In genomic region chr22:28674121-28674563, GRCh38 we compare ENCODE assay signal across 7 cellular contexts. TPM values are rescaled to one million over a fixed set of nuclear protein-coding genes. Genes with fewer than 3 reads are reported as not detected.
DNase-seq lines count a peak whose midpoint lies in the region; ATAC-seq and TF ChIP-seq lines count a peak whose summit lies in the region.

No MANE protein-coding gene starts in this region.

- WGBS in sigmoid colon, 2 donors: 48 to 80% methylated on average over 3 of the region's 3 CpGs

- no peak overlapping the region for H3K4me3 ChIP-seq in sigmoid colon

- peaks cover 0 to 9% (median 4%) of the 10 kb centered on the region in 4 donors for H3K4me1 ChIP-seq in sigmoid colon

- H3K36me3 ChIP-seq in sigmoid colon: no peaks in the 10 kb centered on the region

- H3K27me3 ChIP-seq in sigmoid colon: no peaks in the 10 kb centered on the region

- no peaks in the 10 kb centered on the region for H3K9me3 ChIP-seq in sigmoid colon

- H3K27me3 Mint-ChIP-seq in activated CD4-positive, alpha-beta memory T cell treated with anti-CD3 and anti-CD28 coated beads, Interleukin-2, amount 10 ng/mL, durations not matched to agents 7 days and 5 days: peaks cover 69% of the 10 kb centered on the region
- peaks cover 31 to 43% of the 10 kb centered on the region in 2 donors for H3K27me3 Mint-ChIP-seq in natural killer cell treated with Interleukin-12 subunit alpha and Interleukin-12 subunit beta and Interleukin-15 and Interleukin-18, amount 100 ng/mL, for 72 hours

- H3K4me1 Mint-ChIP-seq in activated CD4-positive, alpha-beta memory T cell treated with anti-CD3 and anti-CD28 coated beads, Interleukin-2, amount 10 ng/mL, durations not matched to agents 7 days and 5 days: peaks cover 32% of the 10 kb centered on the region
- H3K4me1 Mint-ChIP-seq in natural killer cell treated with Interleukin-12 subunit alpha and Interleukin-12 subunit beta and Interleukin-15 and Interleukin-18, amount 100 ng/mL, for 72 hours (ENCODE audit: low read depth in 2 of 2): peaks cover 34% of the 10 kb centered on the region in 2 donors

- peak overlapping the region; percentile 77 for H3K4me3 Mint-ChIP-seq in activated CD4-positive, alpha-beta memory T cell treated with anti-CD3 and anti-CD28 coated beads, Interleukin-2, amount 10 ng/mL, durations not matched to agents 7 days and 5 days
- H3K4me3 Mint-ChIP-seq in natural killer cell treated with Interleukin-12 subunit alpha and Interleukin-12 subunit beta and Interleukin-15 and Interleukin-18, amount 100 ng/mL, for 72 hours: peak overlapping the region; percentile 66

- DNase-seq in GM13977 (ENCODE audit: low spot score): peak; percentile 61
- DNase-seq in KG1 (lab: John Stamatoyannopoulos, UW): peak; percentile 34
- peak; percentile 45 for DNase-seq in activated CD4-positive, alpha-beta memory T cell treated with anti-CD3 and anti-CD28 coated beads, Interleukin-2, amount 10 ng/mL, durations not matched to agents 7 days and 5 days
- DNase-seq in natural killer cell treated with Interleukin-12 subunit alpha and Interleukin-12 subunit beta and Interleukin-15 and Interleukin-18, amount 100 ng/mL, for 72 hours (ENCODE audit: low spot score): peak; percentile 76
- DNase-seq in sigmoid colon: no peak

- H3K27ac Mint-ChIP-seq in activated CD4-positive, alpha-beta memory T cell treated with anti-CD3 and anti-CD28 coated beads, Interleukin-2, amount 10 ng/mL, durations not matched to agents 7 days and 5 days: peak overlapping the region; percentile 94
- H3K27ac Mint-ChIP-seq in natural killer cell treated with Interleukin-12 subunit alpha and Interleukin-12 subunit beta and Interleukin-15 and Interleukin-18, amount 100 ng/mL, for 72 hours: peak overlapping the region; percentile 91 to 98

- H3K36me3 Mint-ChIP-seq in activated CD4-positive, alpha-beta memory T cell treated with anti-CD3 and anti-CD28 coated beads, Interleukin-2, amount 10 ng/mL, durations not matched to agents 7 days and 5 days (ENCODE audit: low read depth): peaks cover 10% of the 10 kb centered on the region
- peaks cover 6% of the 10 kb centered on the region for H3K36me3 Mint-ChIP-seq in natural killer cell treated with Interleukin-12 subunit alpha and Interleukin-12 subunit beta and Interleukin-15 and Interleukin-18, amount 100 ng/mL, for 72 hours

- intact Hi-C loops in sigmoid colon (cut with DNase I): no loop called here

- TF ChIP-seq CTCF in GM13977 (IDR thresholded peaks at IDR 0.05; ENCODE audit: extremely low read depth, insufficient read depth, missing control alignments): no peak
- TF ChIP-seq CTCF in sigmoid colon (IDR thresholded peaks at IDR 0.05): no peak

- POLR2A ChIA-PET in activated CD4-positive, alpha-beta memory T cell treated with anti-CD3 and anti-CD28 coated beads, Interleukin-2, amount 10 ng/mL, durations not matched to agents 7 days and 5 days (lab: Charles Lee): no interaction called here

- H3K9me3 Mint-ChIP-seq in activated CD4-positive, alpha-beta memory T cell treated with anti-CD3 and anti-CD28 coated beads, Interleukin-2, amount 10 ng/mL, durations not matched to agents 7 days and 5 days: peaks cover 8% of the 10 kb centered on the region
- H3K9me3 Mint-ChIP-seq in natural killer cell treated with Interleukin-12 subunit alpha and Interleukin-12 subunit beta and Interleukin-15 and Interleukin-18, amount 100 ng/mL, for 72 hours: peaks cover 7% of the 10 kb centered on the region

- no peak overlapping the region for H3K27ac ChIP-seq in sigmoid colon

- CTCF ChIA-PET in activated CD4-positive, alpha-beta memory T cell treated with anti-CD3 and anti-CD28 coated beads, Interleukin-2, amount 10 ng/mL, durations not matched to agents 7 days and 5 days (lab: Charles Lee): no interaction called here

- in situ Hi-C loops in GM13977 (cut with MboI; ENCODE audit: low pct_unique_long_range_greater_than_20kb, low sequenced_read_pairs, unreplicated experiment): no loop called here

- no peak for TF ChIP-seq POLR2A in sigmoid colon (IDR thresholded peaks at IDR 0.05)

- peak; percentile 88 to 91 for ATAC-seq in natural killer cell treated with Interleukin-12 subunit alpha and Interleukin-12 subunit beta and Interleukin-15 and Interleukin-18, amount 100 ng/mL, for 72 hours
- no peak for ATAC-seq in GM21390 (IDR thresholded peaks at IDR 0.05; ENCODE audit: unreplicated experiment)
- ATAC-seq in HG02678 (IDR thresholded peaks at IDR 0.05; ENCODE audit: unreplicated experiment): no peak

- no peak for TF ChIP-seq EP300 in sigmoid colon (IDR thresholded peaks at IDR 0.05)

RNA-seq across cellular contexts. Expression of gene TTC28, which starts 5.5 kb away (rescaled TPM):
- total RNA-seq in activated CD4-positive, alpha-beta memory T cell treated with anti-CD3 and anti-CD28 coated beads, Interleukin-2, amount 10 ng/mL, durations not matched to agents 7 days and 5 days: 1 to 10 TPM in 1 of 2 experiments, under 1 TPM in 1; 0.93 to 1.4 TPM
- total RNA-seq in natural killer cell treated with Interleukin-12 subunit alpha and Interleukin-12 subunit beta and Interleukin-15 and Interleukin-18, amount 100 ng/mL, for 72 hours: 1 to 10 TPM; 5.7 to 6.0 TPM
- 100 to 1,000 TPM in 1 of 4 donors, 10 to 100 TPM in 3; 46.1 to 102 (median 63.2) TPM for total RNA-seq in sigmoid colon
- polyA plus RNA-seq in sigmoid colon: 1 to 10 TPM in 2 of 3 donors, under 1 TPM in 1; 0.23 to 4.6 (median 1.8) TPM

Comparison
In these comparisons a context has a peak if more than half of its experiments do, and no peak if none do; other contexts are left out.
1. ATAC-seq: peak in natural killer cell treated with Interleukin-12 subunit alpha and Interleukin-12 subunit beta and Interleukin-15 and Interleukin-18, amount 100 ng/mL, for 72 hours (2 of 2); none in GM21390 (single experiment) and HG02678 (single experiment).
2. RNA of gene TTC28, which starts 5.5 kb away (total RNA-seq): 46.1 to 102 TPM in sigmoid colon; 5.7 to 6.0 TPM in natural killer cell treated with Interleukin-12 subunit alpha and Interleukin-12 subunit beta and Interleukin-15 and Interleukin-18, amount 100 ng/mL, for 72 hours and 0.93 to 1.4 TPM in activated CD4-positive, alpha-beta memory T cell treated with anti-CD3 and anti-CD28 coated beads, Interleukin-2, amount 10 ng/mL, durations not matched to agents 7 days and 5 days; every median in the first group is over 4 times any median in the second.